ENCODE assay signal across 25 cellular contexts in the genomic region with DNA sequence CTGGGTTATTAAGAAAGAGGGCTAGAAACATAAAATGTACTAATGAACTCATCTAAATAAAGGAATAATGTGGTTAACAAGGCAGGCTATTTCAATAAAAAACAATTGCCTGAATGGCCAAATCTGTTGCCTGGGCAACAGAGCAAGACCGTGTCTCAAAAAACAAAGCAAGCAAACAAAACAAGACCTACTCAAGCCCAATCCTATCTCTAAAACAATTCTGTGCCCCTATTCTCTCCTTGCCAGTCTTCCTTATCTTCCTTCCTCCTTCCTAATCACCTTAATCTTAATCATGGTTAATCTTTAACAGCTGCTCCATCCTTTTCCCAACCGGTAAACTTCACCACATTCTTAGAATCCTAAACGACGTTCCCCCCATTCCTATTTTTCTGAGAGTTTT. TPM values are rescaled to one million over a fixed set of nuclear protein-coding genes. Genes with fewer than 3 reads are reported as not detected.
"Had no signal": no experiment of that assay in that cellular context is flagged by ENCODE, and none has a peak within 500 bp of the region (broad histone marks: within the 10 kb centered on the region; RNA-seq: fewer than 3 reads in every experiment).

No MANE protein-coding gene starts in this region.

- H3K4me3 ChIP-seq: lower lobe of right lung, psoas muscle, right atrium auricular region, tibial nerve, uterus had no signal

- H3K4me3 Mint-ChIP-seq: naive thymus-derived CD4-positive, alpha-beta T cell; neural crest cell; stimulated activated naive CD8-positive, alpha-beta T cell treated with anti-CD3 and anti-CD28 coated beads, Interleukin-15, Interleukin-2, amounts not matched to agents 100 ng/mL and 50 ng/mL, for 24 hours; T-helper 2 cell treated with Interferon-gamma antibody and Interleukin-4, amounts not matched to agents 5 μg/mL and 100 μg/mL, for 36 hours had no signal

- H3K36me3 Mint-ChIP-seq: activated naive CD4-positive, alpha-beta T cell treated with anti-CD3 and anti-CD28 coated beads, Interleukin-2, amount 50 U/mL, for 72 hours; brain had no signal

- H3K9me3 Mint-ChIP-seq: activated naive CD4-positive, alpha-beta T cell treated with anti-CD3 and anti-CD28 coated beads, Interleukin-2, amount 50 U/mL, for 72 hours; brain; neural crest cell; stimulated activated naive CD8-positive, alpha-beta T cell treated with anti-CD3 and anti-CD28 coated beads, Interleukin-15, Interleukin-2, amounts not matched to agents 100 ng/mL and 50 ng/mL, for 24 hours; T-helper 2 cell treated with Interferon-gamma antibody and Interleukin-4, amounts not matched to agents 5 μg/mL and 100 μg/mL, for 36 hours had no signal

- H3K4me1 Mint-ChIP-seq: naive thymus-derived CD4-positive, alpha-beta T cell had no signal

- H3K27ac Mint-ChIP-seq: activated naive CD4-positive, alpha-beta T cell treated with anti-CD3 and anti-CD28 coated beads, Interleukin-2, amount 50 U/mL, for 72 hours; naive thymus-derived CD4-positive, alpha-beta T cell; stimulated activated naive CD8-positive, alpha-beta T cell treated with anti-CD3 and anti-CD28 coated beads, Interleukin-15, Interleukin-2, amounts not matched to agents 100 ng/mL and 50 ng/mL, for 24 hours; T-helper 2 cell treated with Interferon-gamma antibody and Interleukin-4, amounts not matched to agents 5 μg/mL and 100 μg/mL, for 36 hours had no signal

- FAIRE-seq: kidney had no signal

- H3K4me1 ChIP-seq: lower lobe of right lung, psoas muscle, right atrium auricular region, tibial nerve, uterus had no signal

- H3K27ac ChIP-seq: lower lobe of right lung, psoas muscle, right atrium auricular region, tibial nerve, uterus, WERI-Rb-1 had no signal

- H3K9me3 ChIP-seq: lower lobe of right lung, psoas muscle, right atrium auricular region, tibial nerve, uterus had no signal

- H3K27me3 ChIP-seq: right atrium auricular region, uterus had no signal

- DNase-seq: activated CD4-positive, CD25-positive, alpha-beta regulatory T cell treated with anti-CD3 and anti-CD28 coated beads, Interleukin-2, amount 50 U/mL, for 72 hours; activated gamma-delta T cell treated with Interleukin-2 at 50 U/mL for 16 hours; activated T-cell treated with anti-CD3 and anti-CD28 coated beads, Interleukin-2, amount 50 U/mL, for 1 hour; aorta; effector CD4-positive, alpha-beta T cell; foreskin melanocyte; kidney; lower lobe of right lung; naive thymus-derived CD4-positive, alpha-beta T cell; psoas muscle; stimulated activated CD4-positive, alpha-beta T cell treated with anti-CD3 and anti-CD28 coated beads, Interleukin-1b, Interleukin-23, amount 100 ng/mL, for 48 hours; uterus; WERI-Rb-1 had no signal

- ATAC-seq: activated naive CD4-positive, alpha-beta T cell treated with anti-CD3 and anti-CD28 coated beads, Interleukin-2, amount 50 U/mL, for 72 hours; lower lobe of right lung; naive thymus-derived CD4-positive, alpha-beta T cell; psoas muscle had no signal

- H3K36me3 ChIP-seq: lower lobe of right lung, right atrium auricular region, tibial nerve, uterus, WERI-Rb-1 had no signal

RNA-seq across cellular contexts. Expression of a gene that starts 12.1 kb away (rescaled TPM):
- total RNA-seq: activated naive CD4-positive, alpha-beta T cell treated with anti-CD3 and anti-CD28 coated beads, Interleukin-2, amount 50 U/mL, for 72 hours; aorta; cardiac septum; kidney; lower lobe of right lung; mesenteric fat pad; naive thymus-derived CD4-positive, alpha-beta T cell; neural crest cell; osteoblast; psoas muscle; right atrium auricular region; skeletal muscle tissue; tibial nerve; uterus had no signal
- polyA plus RNA-seq: adipose tissue; aorta; naive thymus-derived CD4-positive, alpha-beta T cell; psoas muscle had no signal

RNA-seq across cellular contexts. Expression of a gene that starts 55.2 kb away (rescaled TPM):
- total RNA-seq: activated naive CD4-positive, alpha-beta T cell treated with anti-CD3 and anti-CD28 coated beads, Interleukin-2, amount 50 U/mL, for 72 hours; naive thymus-derived CD4-positive, alpha-beta T cell; osteoblast had no signal
- polyA plus RNA-seq: naive thymus-derived CD4-positive, alpha-beta T cell had no signal
